ENCODE assay signal across 30 cellular contexts in the genomic region with DNA sequence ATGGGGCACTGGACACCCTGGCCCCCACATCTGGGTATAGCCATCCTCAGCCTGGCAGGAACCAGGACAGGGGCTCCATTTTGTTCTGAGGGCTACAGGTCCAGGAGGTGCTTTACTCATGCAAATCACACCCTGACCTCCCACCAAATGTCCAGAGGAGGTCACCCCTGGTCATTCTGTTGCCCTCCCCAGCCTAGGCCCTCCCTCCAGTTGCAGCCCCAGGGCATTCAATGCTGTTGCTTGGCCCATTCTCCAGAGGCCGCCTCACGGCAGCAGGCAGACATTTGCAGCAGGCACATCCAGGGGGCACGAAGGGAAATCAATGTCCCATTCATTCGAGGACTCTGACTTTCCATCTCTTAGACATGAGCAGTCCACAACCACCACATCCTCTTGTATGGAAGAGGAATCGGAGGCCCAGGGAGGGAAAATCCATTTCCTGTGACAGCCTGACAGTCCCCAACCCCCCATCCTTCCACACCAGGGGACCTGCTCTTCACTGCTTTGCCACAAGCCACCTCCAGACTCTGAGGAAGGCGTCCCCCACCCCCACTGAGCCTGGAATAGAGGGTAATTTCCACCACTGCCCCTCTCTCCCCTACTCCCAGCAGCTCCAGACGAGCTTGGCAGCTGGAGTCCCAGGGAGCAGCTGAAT.
DNase-seq lines count a peak whose midpoint lies in the region; ATAC-seq and TF ChIP-seq lines count a peak whose summit lies in the region.
"Had no signal": no experiment of that assay in that cellular context is flagged by ENCODE, and none has a peak within 500 bp of the region (broad histone marks: within the 10 kb centered on the region; RNA-seq: fewer than 3 reads in every experiment).

No MANE protein-coding gene starts in this region.

- H3K36me3 Mint-ChIP-seq in activated CD4-positive, alpha-beta T cell treated with anti-CD3 and anti-CD28 coated beads, Interleukin-2, amount 10 ng/mL, durations not matched to agents 7 days and 5 days (ENCODE audit: low read depth) = no peaks in the 10 kb centered on the region
- no peaks in the 10 kb centered on the region for H3K36me3 Mint-ChIP-seq in WTC11
- H3K36me3 Mint-ChIP-seq: CD14-positive monocyte, immature natural killer cell had no signal

- peak; percentile 37 for ATAC-seq in WTC11
- ATAC-seq: esophagus mucosa, foreskin keratinocyte, K562, left colon, right lobe of liver had no signal

- no peak overlapping the region for H3K4me3 Mint-ChIP-seq in activated CD4-positive, alpha-beta T cell treated with anti-CD3 and anti-CD28 coated beads, Interleukin-2, amount 10 ng/mL, durations not matched to agents 7 days and 5 days
- no peak overlapping the region for H3K4me3 Mint-ChIP-seq in WTC11
- H3K4me3 Mint-ChIP-seq: CD14-positive monocyte; immature natural killer cell; stimulated activated naive CD8-positive, alpha-beta T cell treated with anti-CD3 and anti-CD28 coated beads, Interleukin-15, Interleukin-2, amounts not matched to agents 100 ng/mL and 50 ng/mL, for 24 hours had no signal

- no peaks in the 10 kb centered on the region for H3K27me3 Mint-ChIP-seq in activated CD4-positive, alpha-beta T cell treated with anti-CD3 and anti-CD28 coated beads, Interleukin-2, amount 10 ng/mL, durations not matched to agents 7 days and 5 days
- H3K27me3 Mint-ChIP-seq in WTC11 (ENCODE audit: low read depth) = peaks cover 2% of the 10 kb centered on the region; the same call in 1 of the 2 replicates

- peak; percentile 1 for DNase-seq in activated CD4-positive, alpha-beta T cell treated with anti-CD3 and anti-CD28 coated beads, Interleukin-2, amount 10 ng/mL, durations not matched to agents 7 days and 5 days
- no peak for DNase-seq in activated CD4-positive, alpha-beta T cell treated with anti-CD3 and anti-CD28 coated beads, Interleukin-2, amount 50 U/mL, for 4 hours
- DNase-seq in WTC11 (ENCODE audit: low spot score) (no peak), iPS-NIHi7 (ENCODE audit: extremely low spot score) (peak; percentile 41), retina (peak; percentile 57), NCI-H2029 treated with DMSO at 0.1 percent for 48 hours (lab: John Stamatoyannopoulos, UW) (no peak), germinal center (ENCODE audit: low spot score) (no peak)
- no peak for DNase-seq in stimulated activated CD4-positive, alpha-beta T cell treated with anti-CD3 and anti-CD28 coated beads, Interleukin-2, amount 100 ng/mL, for 24 hours
- DNase-seq: activated CD4-positive, alpha-beta T cell treated with anti-CD3 and anti-CD28 coated beads for 48 hours; activated T-cell treated with anti-CD3 and anti-CD28 coated beads, Interleukin-2, amount 50 U/mL, for 48 hours; central memory CD4-positive, alpha-beta T cell; DMS79; foreskin keratinocyte; GDM1; immature natural killer cell; left colon; NCI-H1092 treated with DMSO at 0.1 percent for 48 hours; NCI-H1930; NCI-H526; posterior cingulate gyrus; right lobe of liver; Right ventricle myocardium superior; spleen; stimulated activated CD8-positive, alpha-beta memory T cell treated with anti-CD3 and anti-CD28 coated beads, Interleukin-4, amount 100 ng/mL, for 48 hours; T-helper 2 cell; testis had no signal

- no peaks in the 10 kb centered on the region for H3K9me3 Mint-ChIP-seq in activated CD4-positive, alpha-beta T cell treated with anti-CD3 and anti-CD28 coated beads, Interleukin-2, amount 10 ng/mL, durations not matched to agents 7 days and 5 days
- no peaks in the 10 kb centered on the region for H3K9me3 Mint-ChIP-seq in WTC11
- H3K9me3 Mint-ChIP-seq: immature natural killer cell; stimulated activated naive CD8-positive, alpha-beta T cell treated with anti-CD3 and anti-CD28 coated beads, Interleukin-15, Interleukin-2, amounts not matched to agents 100 ng/mL and 50 ng/mL, for 24 hours had no signal

- H3K27ac Mint-ChIP-seq in activated CD4-positive, alpha-beta T cell treated with anti-CD3 and anti-CD28 coated beads, Interleukin-2, amount 10 ng/mL, durations not matched to agents 7 days and 5 days = no peak overlapping the region
- H3K27ac Mint-ChIP-seq in WTC11 = no peak overlapping the region
- H3K27ac Mint-ChIP-seq: CD14-positive monocyte; immature natural killer cell; stimulated activated naive CD8-positive, alpha-beta T cell treated with anti-CD3 and anti-CD28 coated beads, Interleukin-15, Interleukin-2, amounts not matched to agents 100 ng/mL and 50 ng/mL, for 24 hours had no signal

- no peaks in the 10 kb centered on the region for H3K4me1 Mint-ChIP-seq in activated CD4-positive, alpha-beta T cell treated with anti-CD3 and anti-CD28 coated beads, Interleukin-2, amount 10 ng/mL, durations not matched to agents 7 days and 5 days
- H3K4me1 Mint-ChIP-seq in WTC11 = peaks cover 27% of the 10 kb centered on the region
- H3K4me1 Mint-ChIP-seq: CD14-positive monocyte had no signal

- CTCF ChIA-PET in activated CD4-positive, alpha-beta T cell treated with anti-CD3 and anti-CD28 coated beads, Interleukin-2, amount 10 ng/mL, durations not matched to agents 7 days and 5 days (lab: Charles Lee) = interaction anchor here (1.1 kb wide), 1 partner anchor 9 kb away, joined by 4 read pairs; no protein-coding TSS in a partner anchor
- CTCF ChIA-PET in WTC11 (lab: Charles Lee) = interaction anchor here (0.9 to 1.7 kb wide), 2 partner anchors 102 to 181 kb away, joined by 3 to 7 read pairs; no protein-coding TSS in a partner anchor

- TF ChIP-seq CTCF in WTC11 (IDR thresholded peaks at IDR 0.05) = no peak

- POLR2A ChIA-PET in activated CD4-positive, alpha-beta T cell treated with anti-CD3 and anti-CD28 coated beads, Interleukin-2, amount 10 ng/mL, durations not matched to agents 7 days and 5 days (lab: Charles Lee) = no interaction called here
- POLR2A ChIA-PET in WTC11 (lab: Charles Lee) = no interaction called here

TF ChIP-seq in WTC11, 78 proteins besides CTCF, POLR2A, EP300 and RAD21:
- no peak for TF ChIP-seq CBFB (CRISPR knock-in tag; IDR thresholded peaks at IDR 0.05; ENCODE audit: low read depth)
- peak; percentile 33; the same call in 1 of the 2 replicates for TF ChIP-seq ZNF423 (CRISPR knock-in tag; IDR thresholded peaks at IDR 0.05)

Comparison
In these comparisons a context has a peak if more than half of its experiments do, and no peak if none do; other contexts are left out.
1. DNase-seq: peak in activated CD4-positive, alpha-beta T cell treated with anti-CD3 and anti-CD28 coated beads, Interleukin-2, amount 10 ng/mL, durations not matched to agents 7 days and 5 days (single experiment), iPS-NIHi7 (single experiment) and retina (single experiment); none in activated CD4-positive, alpha-beta T cell treated with anti-CD3 and anti-CD28 coated beads, Interleukin-2, amount 50 U/mL, for 4 hours (0 of 2), WTC11 (single experiment), stimulated activated CD4-positive, alpha-beta T cell treated with anti-CD3 and anti-CD28 coated beads, Interleukin-2, amount 100 ng/mL, for 24 hours (0 of 2), NCI-H2029 treated with DMSO at 0.1 percent for 48 hours (single experiment) and germinal center (single experiment).